ENCODE assay signal across 7 cellular contexts in genomic region chr1:35298464-35298863, GRCh38. TPM values are rescaled to one million over a fixed set of nuclear protein-coding genes. Genes with fewer than 3 reads are reported as not detected.
DNase-seq lines count a peak whose midpoint lies in the region; ATAC-seq and TF ChIP-seq lines count a peak whose summit lies in the region.

No MANE protein-coding gene starts in this region.

- in situ Hi-C loops in gastrocnemius medialis (cut with MboI; ENCODE audit: low sequenced_read_pairs in 4 of 4) = loop anchor here in 1 of 4 donors (10.0 kb wide), 1 partner anchor 94 kb away; no protein-coding TSS in a partner anchor

- H3K27ac ChIP-seq in heart right ventricle = peak overlapping the region in 1 of 10 donors; percentile 17
- no peak overlapping the region for H3K27ac ChIP-seq in gastrocnemius medialis

- TF ChIP-seq CTCF in heart right ventricle (IDR thresholded peaks at IDR 0.05) (peak in 7 of 9 donors; percentile 28 to 64 (median 53)), gastrocnemius medialis (IDR thresholded peaks at IDR 0.05 in 4 of 5, conservative IDR thresholded peaks at IDR 0.05 in 1 of 5) (peak in 2 of 5 experiments; percentile 18 to 27)

- no peak overlapping the region for H3K27ac Mint-ChIP-seq in activated naive CD8-positive, alpha-beta T cell treated with anti-CD3 and anti-CD28 coated beads for 36 hours

- peaks cover 5% of the 10 kb centered on the region for H3K36me3 Mint-ChIP-seq in activated naive CD8-positive, alpha-beta T cell treated with anti-CD3 and anti-CD28 coated beads for 36 hours

- intact Hi-C loops in heart right ventricle (cut with DNase I) = loop anchor here in 8 of 10 donors (1.0 to 10.0 kb wide), 4 partner anchors 94 to 96 kb away; no protein-coding TSS in a partner anchor
- intact Hi-C loops in gastrocnemius medialis (cut with DNase I; ENCODE audit: low total_unique reads) = loop anchor here (1.0 kb wide), 1 partner anchor 96 kb away; no protein-coding TSS in a partner anchor

- DNase-seq in DMS53 treated with DMSO at 0.1 percent for 48 hours (lab: John Stamatoyannopoulos, UW; ENCODE audit: unreplicated experiment) = peak; percentile 11
- peak; percentile 5 for DNase-seq in NCI-H1105 (lab: John Stamatoyannopoulos, UW)
- DNase-seq in activated naive CD8-positive, alpha-beta T cell treated with anti-CD3 and anti-CD28 coated beads for 36 hours = peak; percentile 7
- peak in 1 of 2 donors; percentile 34 for DNase-seq in heart right ventricle
- peak in 1 of 2 donors; percentile 18 for DNase-seq in gastrocnemius medialis

- H3K9me3 Mint-ChIP-seq in activated naive CD8-positive, alpha-beta T cell treated with anti-CD3 and anti-CD28 coated beads for 36 hours = no peaks in the 10 kb centered on the region

- H3K27me3 Mint-ChIP-seq in activated naive CD8-positive, alpha-beta T cell treated with anti-CD3 and anti-CD28 coated beads for 36 hours = no peaks in the 10 kb centered on the region

- H3K9me3 ChIP-seq in heart right ventricle = no peaks in the 10 kb centered on the region
- no peaks in the 10 kb centered on the region for H3K9me3 ChIP-seq in gastrocnemius medialis

- no peak for TF ChIP-seq POLR2A in gastrocnemius medialis (IDR thresholded peaks at IDR 0.05)

- ATAC-seq in GM19438 (IDR thresholded peaks at IDR 0.05; ENCODE audit: low read depth, unreplicated experiment) = peak; percentile 68
- peak; percentile 53 to 83 (median 74) for ATAC-seq in heart right ventricle
- peak; percentile 61 to 66 for ATAC-seq in gastrocnemius medialis
- no peak for ATAC-seq in HG03469 (IDR thresholded peaks at IDR 0.05; ENCODE audit: unreplicated experiment)

- H3K27me3 ChIP-seq in heart right ventricle (no peaks in the 10 kb centered on the region), gastrocnemius medialis (no peaks in the 10 kb centered on the region)

- H3K4me1 ChIP-seq in heart right ventricle (peaks cover 0 to 38% (median 16%) of the 10 kb centered on the region in 9 donors), gastrocnemius medialis (peaks cover 10 to 18% of the 10 kb centered on the region in 2 donors)

- no peak overlapping the region for H3K4me3 Mint-ChIP-seq in activated naive CD8-positive, alpha-beta T cell treated with anti-CD3 and anti-CD28 coated beads for 36 hours

- WGBS in heart right ventricle, 2 donors = 10 to 13% methylated on average over 2 of the region's 2 CpGs

- peaks cover 11% of the 10 kb centered on the region for H3K4me1 Mint-ChIP-seq in activated naive CD8-positive, alpha-beta T cell treated with anti-CD3 and anti-CD28 coated beads for 36 hours

- peaks cover 0 to 45% (median 0%) of the 10 kb centered on the region in 9 donors for H3K36me3 ChIP-seq in heart right ventricle
- H3K36me3 ChIP-seq in gastrocnemius medialis = no peaks in the 10 kb centered on the region

- H3K4me3 ChIP-seq in heart right ventricle = no peak overlapping the region
- no peak overlapping the region for H3K4me3 ChIP-seq in gastrocnemius medialis

RNA-seq across cellular contexts. Expression of gene ZMYM4, which starts 30.0 kb away (rescaled TPM):
- 10 to 100 TPM; 30.9 to 32.7 TPM for total RNA-seq in activated naive CD8-positive, alpha-beta T cell treated with anti-CD3 and anti-CD28 coated beads for 36 hours
- total RNA-seq in heart right ventricle (10 to 100 TPM; 26.1 to 37.7 (median 35.0) TPM), gastrocnemius medialis (10 to 100 TPM; 11.1 to 25.3 (median 13.7) TPM)
- 10 to 100 TPM in 1 of 2 donors, 1 to 10 TPM in 1; 6.7 to 12.4 TPM for polyA plus RNA-seq in heart right ventricle
